In the genomic region with DNA sequence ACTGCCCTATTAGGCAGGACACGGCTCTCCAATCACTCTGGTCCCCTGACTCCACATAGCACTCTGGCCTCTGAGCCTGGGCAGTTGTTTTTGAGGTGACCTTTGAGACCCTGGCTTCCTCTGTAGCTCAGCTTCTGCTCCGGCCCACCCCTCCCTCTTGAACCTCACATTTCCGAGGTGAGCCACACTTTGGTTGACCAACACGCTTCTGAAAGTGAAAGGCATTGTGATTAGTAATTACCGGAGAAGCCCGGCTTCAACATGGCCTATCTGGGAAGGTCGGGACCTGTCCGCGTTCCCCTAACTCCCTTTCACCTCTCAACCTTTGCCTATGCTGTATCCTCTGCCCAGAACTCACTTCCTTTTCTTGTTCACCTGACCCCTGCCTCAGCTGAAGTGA, we compare ENCODE assay signal across 10 cellular contexts.
DNase-seq lines count a peak whose midpoint lies in the region; ATAC-seq lines count a peak whose summit lies in the region.
"Had no signal": no experiment of that assay in that cellular context is flagged by ENCODE, and none has a peak within 500 bp of the region (broad histone marks: within the 10 kb centered on the region; RNA-seq: fewer than 3 reads in every experiment).

No MANE protein-coding gene starts in this region.

- H3K27me3 Mint-ChIP-seq in dendritic cell treated with granulocyte-macrophage colony-stimulating factor and Interleukin-4, amounts not matched to agents 40 ng/mL and 50 ng/mL, for 4 days = no peaks in the 10 kb centered on the region

- no peak overlapping the region for H3K27ac ChIP-seq in caudate nucleus (ENCODE audit: low read depth, low read length)
- H3K27ac ChIP-seq: coronary artery had no signal

- H3K4me3 Mint-ChIP-seq in dendritic cell treated with granulocyte-macrophage colony-stimulating factor and Interleukin-4, amounts not matched to agents 40 ng/mL and 50 ng/mL, for 4 days = peak overlapping the region; percentile 0

- DNase-seq in middle frontal gyrus (ENCODE audit: extremely low spot score, low spot score) = no peak
- DNase-seq in ecto neural progenitor cell (ENCODE audit: low spot score) = no peak
- DNase-seq in medulla oblongata (ENCODE audit: extremely low spot score) = no peak
- DNase-seq in caudate nucleus (lab: John Stamatoyannopoulos, UW) = no peak
- DNase-seq: stimulated activated CD4-positive, alpha-beta T cell treated with anti-CD3 and anti-CD28 coated beads, Interleukin-4, amount 100 ng/mL, for 24 hours had no signal

- peak; percentile 85 for ATAC-seq in GM18498 (IDR thresholded peaks at IDR 0.05; ENCODE audit: unreplicated experiment)
- peak; percentile 98 for ATAC-seq in GM19438 (IDR thresholded peaks at IDR 0.05; ENCODE audit: low read depth, unreplicated experiment)
- ATAC-seq in HG03097 (IDR thresholded peaks at IDR 0.05; ENCODE audit: low FRiP score, unreplicated experiment) = peak; percentile 91

- peak overlapping the region; percentile 29 for H3K27ac Mint-ChIP-seq in dendritic cell treated with granulocyte-macrophage colony-stimulating factor and Interleukin-4, amounts not matched to agents 40 ng/mL and 50 ng/mL, for 4 days

- no peaks in the 10 kb centered on the region for H3K9me3 Mint-ChIP-seq in dendritic cell treated with granulocyte-macrophage colony-stimulating factor and Interleukin-4, amounts not matched to agents 40 ng/mL and 50 ng/mL, for 4 days

- H3K36me3 Mint-ChIP-seq in dendritic cell treated with granulocyte-macrophage colony-stimulating factor and Interleukin-4, amounts not matched to agents 40 ng/mL and 50 ng/mL, for 4 days (ENCODE audit: low read depth) = no peaks in the 10 kb centered on the region

- peaks cover 50% of the 10 kb centered on the region for H3K4me1 Mint-ChIP-seq in dendritic cell treated with granulocyte-macrophage colony-stimulating factor and Interleukin-4, amounts not matched to agents 40 ng/mL and 50 ng/mL, for 4 days (ENCODE audit: low read depth)

- intact Hi-C loops in dendritic cell treated with granulocyte-macrophage colony-stimulating factor and Interleukin-4, amounts not matched to agents 40 ng/mL and 50 ng/mL, for 4 days (cut with micrococcal nuclease) = no loop called here
